In genomic region chr4:139530833-139531427, GRCh38 we compare ENCODE assay signal across 8 cellular contexts. TPM values are rescaled to one million over a fixed set of nuclear protein-coding genes. Genes with fewer than 3 reads are reported as not detected.
DNase-seq lines count a peak whose midpoint lies in the region; ATAC-seq and TF ChIP-seq lines count a peak whose summit lies in the region.

No MANE protein-coding gene starts in this region.

- no peaks in the 10 kb centered on the region for H3K36me3 Mint-ChIP-seq in natural killer cell treated with Interleukin-12 subunit alpha and Interleukin-12 subunit beta and Interleukin-15 and Interleukin-18, amount 100 ng/mL, for 72 hours

- H3K9me3 Mint-ChIP-seq in natural killer cell treated with Interleukin-12 subunit alpha and Interleukin-12 subunit beta and Interleukin-15 and Interleukin-18, amount 100 ng/mL, for 72 hours = no peaks in the 10 kb centered on the region

- H3K4me3 ChIP-seq in epithelial cell of esophagus (ENCODE audit: low read length) = no peak overlapping the region
- no peak overlapping the region for H3K4me3 ChIP-seq in transverse colon

- intact Hi-C loops in transverse colon (cut with DNase I; ENCODE audit: low total_unique reads) = no loop called here

- peaks cover 0 to 7% (median 0%) of the 10 kb centered on the region in 4 donors for H3K36me3 ChIP-seq in transverse colon

- peaks cover 3 to 18% (median 5%) of the 10 kb centered on the region in 4 donors for H3K4me1 ChIP-seq in transverse colon

- no peak overlapping the region for H3K27ac ChIP-seq in transverse colon

- no peak overlapping the region for H3K4me3 Mint-ChIP-seq in natural killer cell treated with Interleukin-12 subunit alpha and Interleukin-12 subunit beta and Interleukin-15 and Interleukin-18, amount 100 ng/mL, for 72 hours

- H3K27me3 Mint-ChIP-seq in natural killer cell treated with Interleukin-12 subunit alpha and Interleukin-12 subunit beta and Interleukin-15 and Interleukin-18, amount 100 ng/mL, for 72 hours = peaks cover 0 to 3% of the 10 kb centered on the region in 2 donors

- H3K27ac Mint-ChIP-seq in natural killer cell treated with Interleukin-12 subunit alpha and Interleukin-12 subunit beta and Interleukin-15 and Interleukin-18, amount 100 ng/mL, for 72 hours = no peak overlapping the region

- H3K9me3 ChIP-seq in transverse colon = no peaks in the 10 kb centered on the region

- TF ChIP-seq CTCF in epithelial cell of esophagus (IDR thresholded peaks at IDR 0.05; ENCODE audit: insufficient read depth, low read depth, low read length, missing control alignments) (peak; percentile 70), transverse colon (IDR thresholded peaks at IDR 0.05) (peak; percentile 46 to 58 (median 53))

- 16 to 54% methylated on average over 3 to 6 of the region's 6 CpGs for WGBS in transverse colon (ENCODE audit: low coverage in 1 of 2), 2 donors

- no peak for TF ChIP-seq POLR2A in transverse colon (IDR thresholded peaks at IDR 0.05)

- no peak for TF ChIP-seq EP300 in transverse colon (IDR thresholded peaks at IDR 0.05; ENCODE audit: low read depth)

- H3K27me3 ChIP-seq in transverse colon = no peaks in the 10 kb centered on the region

- H3K4me1 Mint-ChIP-seq in natural killer cell treated with Interleukin-12 subunit alpha and Interleukin-12 subunit beta and Interleukin-15 and Interleukin-18, amount 100 ng/mL, for 72 hours (ENCODE audit: low read depth in 2 of 2) = peaks cover 17 to 28% of the 10 kb centered on the region in 2 donors

- ATAC-seq in GM19035 (IDR thresholded peaks at IDR 0.05; ENCODE audit: unreplicated experiment) (peak; percentile 57), GM18519 (IDR thresholded peaks at IDR 0.05; ENCODE audit: low FRiP score, unreplicated experiment) (no peak)
- no peak for ATAC-seq in natural killer cell treated with Interleukin-12 subunit alpha and Interleukin-12 subunit beta and Interleukin-15 and Interleukin-18, amount 100 ng/mL, for 72 hours

- in situ Hi-C loops in transverse colon (cut with MboI; ENCODE audit: low pct_ligation_motif_present in 1 of 4, low pct_unique_long_range_greater_than_20kb in 1 of 4, low sequenced_read_pairs in 3 of 4) = no loop called here

- peak; percentile 61 for DNase-seq in Ammon's horn (ENCODE audit: low spot score)
- peak; percentile 22 for DNase-seq in NCI-H1092 treated with DMSO at 0.1 percent for 48 hours (lab: John Stamatoyannopoulos, UW)
- DNase-seq in activated CD8-positive, alpha-beta memory T cell treated with anti-CD3 and anti-CD28 coated beads for 1 hour (ENCODE audit: extremely low read depth in 1 of 2, low read depth in 1 of 2) = peak; percentile 31 to 40
- peak; percentile 54 for DNase-seq in epithelial cell of esophagus (ENCODE audit: low read depth)
- peak; percentile 68 for DNase-seq in natural killer cell treated with Interleukin-12 subunit alpha and Interleukin-12 subunit beta and Interleukin-15 and Interleukin-18, amount 100 ng/mL, for 72 hours (ENCODE audit: low spot score)
- DNase-seq in transverse colon = peak; percentile 60

RNA-seq across cellular contexts. Expression of gene SETD7, which starts 25.1 kb away (rescaled TPM):
- 10 to 100 TPM in 1 of 2 donors, 1 to 10 TPM in 1; 5.7 to 10.1 TPM for total RNA-seq in natural killer cell treated with Interleukin-12 subunit alpha and Interleukin-12 subunit beta and Interleukin-15 and Interleukin-18, amount 100 ng/mL, for 72 hours
- 10 to 100 TPM; 19.7 to 31.3 (median 24.8) TPM for total RNA-seq in transverse colon
